2 cellular contexts compared by ENCODE assay signal in genomic region chr1:17039522-17039921, GRCh38.
TF ChIP-seq lines count a peak whose summit lies in the region.

No MANE protein-coding gene starts in this region.

TF ChIP-seq in H1, 55 proteins besides CTCF, POLR2A, EP300 and RAD21:
- TF ChIP-seq SP2 (IDR thresholded peaks at IDR 0.05; ENCODE audit: low read length) (no peak), CEBPB (IDR thresholded peaks at IDR 0.05; ENCODE audit: low read depth, low read length) (0 out of 2 replicates have a peak, but pooled peaks have one; percentile 5)

TF ChIP-seq in HepG2, 621 proteins besides CTCF, POLR2A, EP300 and RAD21:
- TF ChIP-seq U2AF1 (optimal IDR thresholded peaks at IDR 0.05; ENCODE audit: low read depth, low read length) (no peak), NR2F2 (IDR thresholded peaks at IDR 0.05; ENCODE audit: borderline replicate concordance, low read depth) (no peak), ZNF839 (CRISPR knock-in tag; IDR thresholded peaks at IDR 0.05; ENCODE audit: borderline replicate concordance) (no peak), SP1 (IDR thresholded peaks at IDR 0.05) (no peak), SP1 (CRISPR knock-in tag; IDR thresholded peaks at IDR 0.05) (no peak), ONECUT2 (CRISPR knock-in tag; IDR thresholded peaks at IDR 0.05) (no peak)
- TF ChIP-seq, protein P1, sequence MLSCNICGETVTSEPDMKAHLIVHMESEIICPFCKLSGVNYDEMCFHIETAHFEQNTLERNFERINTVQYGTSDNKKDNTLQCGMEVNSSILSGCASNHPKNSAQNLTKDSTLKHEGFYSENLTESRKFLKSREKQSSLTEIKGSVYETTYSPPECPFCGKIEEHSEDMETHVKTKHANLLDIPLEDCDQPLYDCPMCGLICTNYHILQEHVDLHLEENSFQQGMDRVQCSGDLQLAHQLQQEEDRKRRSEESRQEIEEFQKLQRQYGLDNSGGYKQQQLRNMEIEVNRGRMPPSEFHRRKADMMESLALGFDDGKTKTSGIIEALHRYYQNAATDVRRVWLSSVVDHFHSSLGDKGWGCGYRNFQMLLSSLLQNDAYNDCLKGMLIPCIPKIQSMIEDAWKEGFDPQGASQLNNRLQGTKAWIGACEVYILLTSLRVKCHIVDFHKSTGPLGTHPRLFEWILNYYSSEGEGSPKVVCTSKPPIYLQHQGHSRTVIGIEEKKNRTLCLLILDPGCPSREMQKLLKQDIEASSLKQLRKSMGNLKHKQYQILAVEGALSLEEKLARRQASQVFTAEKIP (CRISPR knock-in tag; IDR thresholded peaks at IDR 0.05; ENCODE audit: borderline replicate concordance) = no peak
- TF ChIP-seq, protein P2, sequence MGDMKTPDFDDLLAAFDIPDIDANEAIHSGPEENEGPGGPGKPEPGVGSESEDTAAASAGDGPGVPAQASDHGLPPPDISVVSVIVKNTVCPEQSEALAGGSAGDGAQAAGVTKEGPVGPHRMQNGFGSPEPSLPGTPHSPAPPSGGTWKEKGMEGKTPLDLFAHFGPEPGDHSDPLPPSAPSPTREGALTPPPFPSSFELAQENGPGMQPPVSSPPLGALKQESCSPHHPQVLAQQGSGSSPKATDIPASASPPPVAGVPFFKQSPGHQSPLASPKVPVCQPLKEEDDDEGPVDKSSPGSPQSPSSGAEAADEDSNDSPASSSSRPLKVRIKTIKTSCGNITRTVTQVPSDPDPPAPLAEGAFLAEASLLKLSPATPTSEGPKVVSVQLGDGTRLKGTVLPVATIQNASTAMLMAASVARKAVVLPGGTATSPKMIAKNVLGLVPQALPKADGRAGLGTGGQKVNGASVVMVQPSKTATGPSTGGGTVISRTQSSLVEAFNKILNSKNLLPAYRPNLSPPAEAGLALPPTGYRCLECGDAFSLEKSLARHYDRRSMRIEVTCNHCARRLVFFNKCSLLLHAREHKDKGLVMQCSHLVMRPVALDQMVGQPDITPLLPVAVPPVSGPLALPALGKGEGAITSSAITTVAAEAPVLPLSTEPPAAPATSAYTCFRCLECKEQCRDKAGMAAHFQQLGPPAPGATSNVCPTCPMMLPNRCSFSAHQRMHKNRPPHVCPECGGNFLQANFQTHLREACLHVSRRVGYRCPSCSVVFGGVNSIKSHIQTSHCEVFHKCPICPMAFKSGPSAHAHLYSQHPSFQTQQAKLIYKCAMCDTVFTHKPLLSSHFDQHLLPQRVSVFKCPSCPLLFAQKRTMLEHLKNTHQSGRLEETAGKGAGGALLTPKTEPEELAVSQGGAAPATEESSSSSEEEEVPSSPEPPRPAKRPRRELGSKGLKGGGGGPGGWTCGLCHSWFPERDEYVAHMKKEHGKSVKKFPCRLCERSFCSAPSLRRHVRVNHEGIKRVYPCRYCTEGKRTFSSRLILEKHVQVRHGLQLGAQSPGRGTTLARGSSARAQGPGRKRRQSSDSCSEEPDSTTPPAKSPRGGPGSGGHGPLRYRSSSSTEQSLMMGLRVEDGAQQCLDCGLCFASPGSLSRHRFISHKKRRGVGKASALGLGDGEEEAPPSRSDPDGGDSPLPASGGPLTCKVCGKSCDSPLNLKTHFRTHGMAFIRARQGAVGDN (CRISPR knock-in tag; IDR thresholded peaks at IDR 0.05) = no peak
